In genomic region chr13:27359203-27359821, GRCh38 we compare ENCODE assay signal across 8 cellular contexts.
DNase-seq lines count a peak whose midpoint lies in the region; ATAC-seq and TF ChIP-seq lines count a peak whose summit lies in the region.

No MANE protein-coding gene starts in this region.

- TF ChIP-seq CTCF in GM12873 (IDR thresholded peaks at IDR 0.05; ENCODE audit: insufficient read depth, low read depth, low read length, missing control alignments) (peak; percentile 81), MM.1S (IDR thresholded peaks at IDR 0.05; ENCODE audit: low read length) (peak; percentile 46)

- ATAC-seq in T-helper 17 cell (peak; percentile 55), left ventricle myocardium superior (peak; percentile 72), sciatic nerve (peak; percentile 77), GM19452 (IDR thresholded peaks at IDR 0.05; ENCODE audit: unreplicated experiment) (no peak)

- no peak overlapping the region for H2AFZ ChIP-seq in MM.1S (ENCODE audit: low read length)

- no peaks in the 10 kb centered on the region for H3K9me2 ChIP-seq in MM.1S (replicated peaks; ENCODE audit: insufficient read depth, low read length)

- no peaks in the 10 kb centered on the region for H4K20me1 ChIP-seq in MM.1S (ENCODE audit: insufficient read depth, low read length)

- no peak overlapping the region for H3K4me2 ChIP-seq in MM.1S (ENCODE audit: low read depth, low read length)

- H3K79me2 ChIP-seq in MM.1S (ENCODE audit: low read length): no peaks in the 10 kb centered on the region

- no peak overlapping the region for H3K27ac Mint-ChIP-seq in T-helper 17 cell

- no peaks in the 10 kb centered on the region for H3K4me1 ChIP-seq in MM.1S (ENCODE audit: low read length)

- intact Hi-C loops in left ventricle myocardium superior (cut with micrococcal nuclease): loop anchor here (5.0 kb wide), 2 partner anchors 372 to 412 kb away; no protein-coding TSS in a partner anchor
- intact Hi-C loops in sciatic nerve (cut with DNase I): no loop called here

- no peaks in the 10 kb centered on the region for H3K36me3 ChIP-seq in MM.1S (replicated peaks; ENCODE audit: insufficient read depth, low read length)

- H3K27me3 ChIP-seq in MM.1S (replicated peaks; ENCODE audit: insufficient read depth, low read length): no peaks in the 10 kb centered on the region

- no peaks in the 10 kb centered on the region for H3F3A ChIP-seq in MM.1S (ENCODE audit: insufficient read depth, low read length)

- H3K27me3 Mint-ChIP-seq in T-helper 17 cell: peaks cover 35% of the 10 kb centered on the region

- no peak overlapping the region for H3K27ac ChIP-seq in MM.1S (ENCODE audit: low read length)

- no peak overlapping the region for H3K4me3 Mint-ChIP-seq in T-helper 17 cell

- no peaks in the 10 kb centered on the region for H3K9me3 ChIP-seq in MM.1S (replicated peaks; ENCODE audit: insufficient read depth, low read length)
- no peaks in the 10 kb centered on the region for H3K9me3 ChIP-seq in T-helper 17 cell (ENCODE audit: control insufficient read depth, low read length, poor library complexity, severe bottlenecking)

- peaks cover 2% of the 10 kb centered on the region for H3K4me1 Mint-ChIP-seq in T-helper 17 cell

- no peak overlapping the region for H3K9ac ChIP-seq in MM.1S (ENCODE audit: low read length)

- H3K36me3 Mint-ChIP-seq in T-helper 17 cell (ENCODE audit: low read depth): peaks cover 6% of the 10 kb centered on the region

- H3K4me3 ChIP-seq in MM.1S (ENCODE audit: low read length): no peak overlapping the region

- DNase-seq in A172 (ENCODE audit: low spot score) (peak; percentile 56), MM.1S (peak; percentile 22), T-helper 17 cell (peak; percentile 32 to 50 (median 41)), amniotic epithelial cell (ENCODE audit: low read depth) (peak; percentile 58), left ventricle myocardium superior (peak; percentile 74), sciatic nerve (ENCODE audit: low spot score) (peak; percentile 81)

Comparison
In these comparisons a context has a peak if more than half of its experiments do, and no peak if none do; other contexts are left out.
1. DNase-seq: peak in every context shown above with its lines; median percentile 81 in sciatic nerve; 74 in left ventricle myocardium superior; 58 in amniotic epithelial cell; 56 in A172; 41 in T-helper 17 cell; 22 in MM.1S.